ENCODE assay signal across 26 cellular contexts in the genomic region with DNA sequence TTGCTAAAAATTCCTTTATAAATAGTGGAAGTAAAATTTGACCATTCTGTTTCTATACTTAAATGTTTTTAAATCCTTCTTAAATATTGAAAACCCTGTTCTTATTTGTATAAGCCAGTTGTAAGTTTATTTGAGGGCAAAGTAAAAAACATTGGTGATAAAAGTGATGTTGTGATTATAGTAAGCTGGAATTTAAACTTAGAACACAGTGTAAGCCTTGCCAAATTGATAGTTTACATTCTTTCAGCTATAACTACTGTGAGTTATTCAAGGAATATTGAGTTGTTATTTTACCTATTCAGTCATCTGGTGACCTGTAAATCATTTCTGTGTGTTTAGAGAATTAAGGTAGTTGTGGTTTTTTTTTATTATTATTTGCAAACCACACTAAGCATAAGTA.
"Had no signal": no experiment of that assay in that cellular context is flagged by ENCODE, and none has a peak within 500 bp of the region (broad histone marks: within the 10 kb centered on the region; RNA-seq: fewer than 3 reads in every experiment).

No MANE protein-coding gene starts in this region.

- H3K27me3 Mint-ChIP-seq: activated B cell treated with CpG ODN at 0.5 μM for 24 hours; activated CD4-positive, alpha-beta T cell treated with anti-CD3 and anti-CD28 coated beads for 36 hours; activated naive CD8-positive, alpha-beta T cell; activated T-cell treated with anti-CD3 and anti-CD28 coated beads, Interleukin-2, amount 50 U/mL, for 24 hours; activated T-helper 17 cell treated with anti-CD3 and anti-CD28 coated beads, Interleukin-2, amount 50 U/mL, for 72 hours; central memory CD8-positive, alpha-beta T cell; memory B cell; progenitor cell of endocrine pancreas; stimulated activated naive CD8-positive, alpha-beta T cell treated with anti-CD3 and anti-CD28 coated beads, Interleukin-15, Interleukin-2, amounts not matched to agents 100 ng/mL and 50 ng/mL, for 24 hours had no signal

- DNase-seq: activated B cell treated with CpG ODN at 0.5 μM for 24 hours; activated CD4-positive, alpha-beta T cell treated with anti-CD3 and anti-CD28 coated beads for 36 hours; activated CD4-positive, alpha-beta T cell treated with anti-CD3 and anti-CD28 coated beads, Interleukin-2, amount 50 U/mL, for 4 hours; activated CD8-positive, alpha-beta memory T cell treated with anti-CD3 and anti-CD28 coated beads for 24 hours; activated CD8-positive, alpha-beta memory T cell treated with anti-CD3 and anti-CD28 coated beads, Interleukin-2, amount 50 U/mL, for 4 hours; activated T-cell treated with anti-CD3 and anti-CD28 coated beads, Interleukin-2, amount 50 U/mL, for 24 hours; foreskin melanocyte; glutamatergic neuron; immature natural killer cell; nephron progenitor cell; stimulated activated CD4-positive, alpha-beta T cell treated with anti-CD3 and anti-CD28 coated beads, Interleukin-12 subunit alpha, Interleukin-12 subunit beta, amount 100 ng/mL, for 4 hours; stimulated activated CD4-positive, alpha-beta T cell treated with anti-CD3 and anti-CD28 coated beads, Interleukin-4, amount 100 ng/mL, for 4 hours; T1000; tibial artery had no signal

- H3K9me3 Mint-ChIP-seq: activated B cell treated with CpG ODN at 0.5 μM for 24 hours; activated T-cell treated with anti-CD3 and anti-CD28 coated beads, Interleukin-2, amount 50 U/mL, for 24 hours; activated T-helper 17 cell treated with anti-CD3 and anti-CD28 coated beads, Interleukin-2, amount 50 U/mL, for 72 hours; central memory CD8-positive, alpha-beta T cell; immature natural killer cell; memory B cell; nephron progenitor cell; stimulated activated naive CD8-positive, alpha-beta T cell treated with anti-CD3 and anti-CD28 coated beads, Interleukin-15, Interleukin-2, amounts not matched to agents 100 ng/mL and 50 ng/mL, for 24 hours; T-helper 1 cell treated with Interleukin-12 subunit alpha and Interleukin-12 subunit beta and Interleukin-4 antibody, amounts not matched to agents 30 μg/mL and 1 μg/mL, for 36 hours had no signal

- H3K4me1 Mint-ChIP-seq: activated B cell treated with CpG ODN at 0.5 μM for 24 hours; activated CD4-positive, alpha-beta T cell treated with anti-CD3 and anti-CD28 coated beads for 36 hours; activated T-helper 17 cell treated with anti-CD3 and anti-CD28 coated beads, Interleukin-2, amount 50 U/mL, for 72 hours; immature natural killer cell; nephron progenitor cell had no signal

- H3K4me1 ChIP-seq: breast epithelium, right atrium auricular region had no signal

- H3K36me3 ChIP-seq: breast epithelium, right atrium auricular region, tibial artery had no signal

- H3K27ac Mint-ChIP-seq: activated B cell treated with CpG ODN at 0.5 μM for 24 hours; activated CD4-positive, alpha-beta T cell treated with anti-CD3 and anti-CD28 coated beads for 36 hours; activated T-cell treated with anti-CD3 and anti-CD28 coated beads, Interleukin-2, amount 50 U/mL, for 24 hours; activated T-helper 17 cell treated with anti-CD3 and anti-CD28 coated beads, Interleukin-2, amount 50 U/mL, for 72 hours; immature natural killer cell; memory B cell; progenitor cell of endocrine pancreas; stimulated activated naive CD8-positive, alpha-beta T cell treated with anti-CD3 and anti-CD28 coated beads, Interleukin-15, Interleukin-2, amounts not matched to agents 100 ng/mL and 50 ng/mL, for 24 hours; T-helper 1 cell treated with Interleukin-12 subunit alpha and Interleukin-12 subunit beta and Interleukin-4 antibody, amounts not matched to agents 30 μg/mL and 1 μg/mL, for 36 hours had no signal

- H3K27ac ChIP-seq: breast epithelium, coronary artery, epithelial cell of prostate, hepatocyte, right atrium auricular region, tibial artery had no signal

- H3K27me3 ChIP-seq: breast epithelium, hepatocyte, right atrium auricular region, tibial artery had no signal

- H3K4me3 ChIP-seq: breast epithelium, coronary artery, hepatocyte, right atrium auricular region, tibial artery had no signal

- ATAC-seq: activated CD4-positive, alpha-beta T cell treated with anti-CD3 and anti-CD28 coated beads for 36 hours; activated T-helper 17 cell treated with anti-CD3 and anti-CD28 coated beads, Interleukin-2, amount 50 U/mL, for 72 hours had no signal

- H3K4me3 Mint-ChIP-seq: activated B cell treated with CpG ODN at 0.5 μM for 24 hours; activated CD4-positive, alpha-beta T cell treated with anti-CD3 and anti-CD28 coated beads for 36 hours; activated naive CD8-positive, alpha-beta T cell; activated T-cell treated with anti-CD3 and anti-CD28 coated beads, Interleukin-2, amount 50 U/mL, for 24 hours; activated T-helper 17 cell treated with anti-CD3 and anti-CD28 coated beads, Interleukin-2, amount 50 U/mL, for 72 hours; central memory CD8-positive, alpha-beta T cell; immature natural killer cell; memory B cell; nephron progenitor cell; stimulated activated naive CD8-positive, alpha-beta T cell treated with anti-CD3 and anti-CD28 coated beads, Interleukin-15, Interleukin-2, amounts not matched to agents 100 ng/mL and 50 ng/mL, for 24 hours; T-helper 1 cell treated with Interleukin-12 subunit alpha and Interleukin-12 subunit beta and Interleukin-4 antibody, amounts not matched to agents 30 μg/mL and 1 μg/mL, for 36 hours had no signal

- H3K9me3 ChIP-seq: breast epithelium, right atrium auricular region, tibial artery had no signal
